8 cellular contexts compared by ENCODE assay signal in the genomic region with DNA sequence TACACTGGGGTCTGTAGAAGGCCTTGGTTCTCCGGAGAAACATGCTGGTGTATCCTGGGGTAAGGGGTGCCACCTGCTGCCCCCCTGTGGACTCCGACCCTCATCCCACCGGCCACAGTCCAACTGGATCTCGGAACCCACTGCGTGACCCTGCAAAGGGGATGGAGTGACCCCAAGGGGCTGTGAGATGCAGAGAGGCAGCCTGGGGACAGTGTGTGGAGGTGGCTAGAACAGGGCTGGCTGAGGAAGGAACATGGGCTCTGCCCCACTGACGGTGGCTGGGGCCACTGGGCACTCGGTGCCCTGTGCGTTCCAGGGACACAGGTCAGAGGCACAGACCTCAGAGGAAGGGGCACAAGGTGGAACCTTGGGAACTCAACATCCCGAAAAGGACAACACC. TPM values are rescaled to one million over a fixed set of nuclear protein-coding genes. Genes with fewer than 3 reads are reported as not detected.
DNase-seq lines count a peak whose midpoint lies in the region; ATAC-seq, FAIRE-seq and TF ChIP-seq lines count a peak whose summit lies in the region.
"Had no signal": no experiment of that assay in that cellular context is flagged by ENCODE, and none has a peak within 500 bp of the region (broad histone marks: within the 10 kb centered on the region; RNA-seq: fewer than 3 reads in every experiment).

No MANE protein-coding gene starts in this region.

- H3K4me3 ChIP-seq in HFF-Myc (replicated peaks; ENCODE audit: low read depth, low read length) (0 out of 2 replicates have a peak overlapping the region, but pooled peaks have one; percentile 73), right atrium auricular region (no peak overlapping the region)

- no peaks in the 10 kb centered on the region for H3K36me3 ChIP-seq in right atrium auricular region

- peaks cover 0 to 75% of the 10 kb centered on the region in 2 donors for H3K4me1 ChIP-seq in right atrium auricular region

- CTCF ChIA-PET in activated CD8-positive, alpha-beta T cell treated with anti-CD3 and anti-CD28 coated beads, Interleukin-2, amount 10 ng/mL, durations not matched to agents 7 days and 5 days (lab: Charles Lee) = no interaction called here

- H3K27me3 Mint-ChIP-seq in activated CD8-positive, alpha-beta T cell treated with anti-CD3 and anti-CD28 coated beads, Interleukin-2, amount 10 ng/mL, durations not matched to agents 7 days and 5 days (ENCODE audit: low read depth) = peaks cover 3% of the 10 kb centered on the region
- H3K27me3 Mint-ChIP-seq in stimulated activated naive CD8-positive, alpha-beta T cell treated with anti-CD3 and anti-CD28 coated beads, Interleukin-15, amount 100 ng/mL, for 72 hours = peaks cover 4% of the 10 kb centered on the region

- peak overlapping the region; percentile 90 to 99 for H3K27ac ChIP-seq in right atrium auricular region

- H3K4me1 Mint-ChIP-seq in activated CD8-positive, alpha-beta T cell treated with anti-CD3 and anti-CD28 coated beads, Interleukin-2, amount 10 ng/mL, durations not matched to agents 7 days and 5 days (ENCODE audit: low read depth) = peaks cover 15% of the 10 kb centered on the region
- peaks cover 40% of the 10 kb centered on the region for H3K4me1 Mint-ChIP-seq in stimulated activated naive CD8-positive, alpha-beta T cell treated with anti-CD3 and anti-CD28 coated beads, Interleukin-15, amount 100 ng/mL, for 72 hours

- H3K27me3 ChIP-seq in right atrium auricular region = no peaks in the 10 kb centered on the region

- POLR2A ChIA-PET in activated CD8-positive, alpha-beta T cell treated with anti-CD3 and anti-CD28 coated beads, Interleukin-2, amount 10 ng/mL, durations not matched to agents 7 days and 5 days (lab: Charles Lee) = no interaction called here

- no peak overlapping the region for H3K27ac Mint-ChIP-seq in activated CD8-positive, alpha-beta T cell treated with anti-CD3 and anti-CD28 coated beads, Interleukin-2, amount 10 ng/mL, durations not matched to agents 7 days and 5 days
- no peak overlapping the region for H3K27ac Mint-ChIP-seq in stimulated activated naive CD8-positive, alpha-beta T cell treated with anti-CD3 and anti-CD28 coated beads, Interleukin-15, amount 100 ng/mL, for 72 hours

- TF ChIP-seq CTCF in HFF-Myc (IDR thresholded peaks at IDR 0.05; ENCODE audit: low read depth, low read length, missing control alignments) (no peak), right atrium auricular region (IDR thresholded peaks at IDR 0.05) (no peak)

- DNase-seq in HFF-Myc (ENCODE audit: extremely low read depth, low read depth) = no peak
- DNase-seq in activated CD8-positive, alpha-beta T cell treated with anti-CD3 and anti-CD28 coated beads, Interleukin-2, amount 10 ng/mL, durations not matched to agents 7 days and 5 days = no peak
- DNase-seq in right atrium auricular region (ENCODE audit: low spot score) = no peak
- no peak for DNase-seq in stimulated activated naive CD8-positive, alpha-beta T cell treated with anti-CD3 and anti-CD28 coated beads, Interleukin-15, amount 100 ng/mL, for 72 hours
- DNase-seq in RCC 7860 (ENCODE audit: low spot score) = no peak
- DNase-seq: hippocampal formation had no signal

- FAIRE-seq in RCC 7860 (lab: Jason Lieb, UNC) = no peak

- H3K36me3 Mint-ChIP-seq in activated CD8-positive, alpha-beta T cell treated with anti-CD3 and anti-CD28 coated beads, Interleukin-2, amount 10 ng/mL, durations not matched to agents 7 days and 5 days (ENCODE audit: low read depth) = no peaks in the 10 kb centered on the region

- H3K4me3 Mint-ChIP-seq in activated CD8-positive, alpha-beta T cell treated with anti-CD3 and anti-CD28 coated beads, Interleukin-2, amount 10 ng/mL, durations not matched to agents 7 days and 5 days = peak overlapping the region; percentile 34
- peak overlapping the region; percentile 29 to 60 for H3K4me3 Mint-ChIP-seq in stimulated activated naive CD8-positive, alpha-beta T cell treated with anti-CD3 and anti-CD28 coated beads, Interleukin-15, amount 100 ng/mL, for 72 hours

- H3K9me3 ChIP-seq in right atrium auricular region = no peaks in the 10 kb centered on the region

- no peak for ATAC-seq in activated CD8-positive, alpha-beta T cell treated with anti-CD3 and anti-CD28 coated beads, Interleukin-2, amount 10 ng/mL, durations not matched to agents 7 days and 5 days
- ATAC-seq in stimulated activated naive CD8-positive, alpha-beta T cell treated with anti-CD3 and anti-CD28 coated beads, Interleukin-15, amount 100 ng/mL, for 72 hours = no peak
- ATAC-seq in GM18498 (IDR thresholded peaks at IDR 0.05; ENCODE audit: unreplicated experiment) (no peak), HG03469 (IDR thresholded peaks at IDR 0.05; ENCODE audit: unreplicated experiment) (no peak)

- no peaks in the 10 kb centered on the region for H3K9me3 Mint-ChIP-seq in activated CD8-positive, alpha-beta T cell treated with anti-CD3 and anti-CD28 coated beads, Interleukin-2, amount 10 ng/mL, durations not matched to agents 7 days and 5 days (ENCODE audit: insufficient read depth)
- H3K9me3 Mint-ChIP-seq in stimulated activated naive CD8-positive, alpha-beta T cell treated with anti-CD3 and anti-CD28 coated beads, Interleukin-15, amount 100 ng/mL, for 72 hours = no peaks in the 10 kb centered on the region

RNA-seq across cellular contexts. Expression of gene NACC2, which starts 2.3 kb away (rescaled TPM):
- total RNA-seq in activated CD8-positive, alpha-beta T cell treated with anti-CD3 and anti-CD28 coated beads, Interleukin-2, amount 10 ng/mL, durations not matched to agents 7 days and 5 days = 1 to 10 TPM; 5.6 to 6.4 TPM
- 10 to 100 TPM; 49.1 to 55.5 TPM for total RNA-seq in right atrium auricular region

RNA-seq across cellular contexts. Expression of gene TMEM250, which starts 25.9 kb away (rescaled TPM):
- 10 to 100 TPM; 56.5 to 57.0 TPM for total RNA-seq in activated CD8-positive, alpha-beta T cell treated with anti-CD3 and anti-CD28 coated beads, Interleukin-2, amount 10 ng/mL, durations not matched to agents 7 days and 5 days
- total RNA-seq in right atrium auricular region = 10 to 100 TPM; 20.3 to 29.3 TPM

Comparison
In these comparisons a context has a peak if more than half of its experiments do, and no peak if none do; other contexts are left out.
1. RNA of gene NACC2, which starts 2.3 kb away (total RNA-seq): 49.1 to 55.5 TPM in right atrium auricular region; 5.6 to 6.4 TPM in activated CD8-positive, alpha-beta T cell treated with anti-CD3 and anti-CD28 coated beads, Interleukin-2, amount 10 ng/mL, durations not matched to agents 7 days and 5 days; every median in the first group is over 4 times any median in the second.